Comparison of ENCODE assay signal across 1 cellular context in the genomic region with DNA sequence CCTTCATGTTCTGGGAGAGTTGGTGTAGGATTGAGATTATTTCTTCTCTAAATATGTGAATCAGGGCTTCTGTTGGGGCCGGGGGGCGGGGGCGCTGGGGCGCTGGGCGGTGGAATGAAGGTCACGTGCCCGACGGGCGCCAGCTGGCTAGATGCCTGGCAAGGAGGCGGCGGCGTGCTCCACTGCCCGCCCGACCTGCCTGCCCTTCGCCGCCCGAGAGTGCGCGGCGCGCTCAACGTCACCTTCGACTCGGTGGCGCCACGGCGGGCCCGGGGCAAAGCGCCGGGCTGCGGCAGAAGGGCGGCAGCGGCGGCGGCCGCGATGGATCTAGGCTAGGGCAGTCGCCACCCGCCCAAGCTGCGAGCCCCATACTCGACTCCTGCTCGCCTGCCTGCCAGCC.
TF ChIP-seq lines count a peak whose summit lies in the region.

No MANE protein-coding gene starts in this region.

TF ChIP-seq in A549, 52 proteins besides CTCF, POLR2A, EP300 and RAD21 (continued from another document):
- TF ChIP-seq, protein P1, sequence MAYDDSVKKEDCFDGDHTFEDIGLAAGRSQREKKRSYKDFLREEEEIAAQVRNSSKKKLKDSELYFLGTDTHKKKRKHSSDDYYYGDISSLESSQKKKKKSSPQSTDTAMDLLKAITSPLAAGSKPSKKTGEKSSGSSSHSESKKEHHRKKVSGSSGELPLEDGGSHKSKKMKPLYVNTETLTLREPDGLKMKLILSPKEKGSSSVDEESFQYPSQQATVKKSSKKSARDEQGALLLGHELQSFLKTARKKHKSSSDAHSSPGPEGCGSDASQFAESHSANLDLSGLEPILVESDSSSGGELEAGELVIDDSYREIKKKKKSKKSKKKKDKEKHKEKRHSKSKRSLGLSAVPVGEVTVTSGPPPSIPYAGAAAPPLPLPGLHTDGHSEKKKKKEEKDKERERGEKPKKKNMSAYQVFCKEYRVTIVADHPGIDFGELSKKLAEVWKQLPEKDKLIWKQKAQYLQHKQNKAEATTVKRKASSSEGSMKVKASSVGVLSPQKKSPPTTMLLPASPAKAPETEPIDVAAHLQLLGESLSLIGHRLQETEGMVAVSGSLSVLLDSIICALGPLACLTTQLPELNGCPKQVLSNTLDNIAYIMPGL (CRISPR knock-in tag; IDR thresholded peaks at IDR 0.05; ENCODE audit: borderline replicate concordance), result no peak
- TF ChIP-seq TFCP2L1 (CRISPR knock-in tag; IDR thresholded peaks at IDR 0.05) (no peak), NR3C1 (IDR thresholded peaks at IDR 0.05) (no peak), FOSB (CRISPR knock-in tag; IDR thresholded peaks at IDR 0.05) (no peak), CBX8 (IDR thresholded peaks at IDR 0.05) (no peak)
- TF ChIP-seq, protein P2, sequence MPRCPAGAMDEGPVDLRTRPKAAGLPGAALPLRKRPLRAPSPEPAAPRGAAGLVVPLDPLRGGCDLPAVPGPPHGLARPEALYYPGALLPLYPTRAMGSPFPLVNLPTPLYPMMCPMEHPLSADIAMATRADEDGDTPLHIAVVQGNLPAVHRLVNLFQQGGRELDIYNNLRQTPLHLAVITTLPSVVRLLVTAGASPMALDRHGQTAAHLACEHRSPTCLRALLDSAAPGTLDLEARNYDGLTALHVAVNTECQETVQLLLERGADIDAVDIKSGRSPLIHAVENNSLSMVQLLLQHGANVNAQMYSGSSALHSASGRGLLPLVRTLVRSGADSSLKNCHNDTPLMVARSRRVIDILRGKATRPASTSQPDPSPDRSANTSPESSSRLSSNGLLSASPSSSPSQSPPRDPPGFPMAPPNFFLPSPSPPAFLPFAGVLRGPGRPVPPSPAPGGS (IDR thresholded peaks at IDR 0.05), result no peak
- TF ChIP-seq, protein P3, sequence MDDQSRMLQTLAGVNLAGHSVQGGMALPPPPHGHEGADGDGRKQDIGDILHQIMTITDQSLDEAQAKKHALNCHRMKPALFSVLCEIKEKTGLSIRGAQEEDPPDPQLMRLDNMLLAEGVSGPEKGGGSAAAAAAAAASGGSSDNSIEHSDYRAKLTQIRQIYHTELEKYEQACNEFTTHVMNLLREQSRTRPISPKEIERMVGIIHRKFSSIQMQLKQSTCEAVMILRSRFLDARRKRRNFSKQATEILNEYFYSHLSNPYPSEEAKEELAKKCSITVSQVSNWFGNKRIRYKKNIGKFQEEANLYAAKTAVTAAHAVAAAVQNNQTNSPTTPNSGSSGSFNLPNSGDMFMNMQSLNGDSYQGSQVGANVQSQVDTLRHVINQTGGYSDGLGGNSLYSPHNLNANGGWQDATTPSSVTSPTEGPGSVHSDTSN (IDR thresholded peaks at IDR 0.05), result no peak
- TF ChIP-seq, protein P4, sequence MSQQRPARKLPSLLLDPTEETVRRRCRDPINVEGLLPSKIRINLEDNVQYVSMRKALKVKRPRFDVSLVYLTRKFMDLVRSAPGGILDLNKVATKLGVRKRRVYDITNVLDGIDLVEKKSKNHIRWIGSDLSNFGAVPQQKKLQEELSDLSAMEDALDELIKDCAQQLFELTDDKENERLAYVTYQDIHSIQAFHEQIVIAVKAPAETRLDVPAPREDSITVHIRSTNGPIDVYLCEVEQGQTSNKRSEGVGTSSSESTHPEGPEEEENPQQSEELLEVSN (IDR thresholded peaks at IDR 0.05; ENCODE audit: borderline replicate concordance, low read depth), result 0 out of 2 replicates have a peak, but pooled peaks have one; percentile 46
TF ChIP-seq in A549: peak in this region for 2.
